8 cellular contexts compared by ENCODE assay signal in genomic region chr4:13548059-13548983, GRCh38. TPM values are rescaled to one million over a fixed set of nuclear protein-coding genes. Genes with fewer than 3 reads are reported as not detected.
DNase-seq lines count a peak whose midpoint lies in the region; ATAC-seq and TF ChIP-seq lines count a peak whose summit lies in the region.

No MANE protein-coding gene starts in this region.

- H3K4me3 ChIP-seq in HL-60 (replicated peaks; ENCODE audit: insufficient read depth, low read length) (peak overlapping the region; percentile 54; the same call in 1 of the 2 replicates), adipocyte (ENCODE audit: low read length) (peak overlapping the region; percentile 85)

- no peaks in the 10 kb centered on the region for H3K36me3 ChIP-seq in adipocyte (ENCODE audit: control insufficient read depth, insufficient read depth, low read length, severe bottlenecking)

- H3K4me3 Mint-ChIP-seq in neural crest cell: peak overlapping the region; percentile 71

- TF ChIP-seq CTCF in HL-60 (IDR thresholded peaks at IDR 0.05; ENCODE audit: insufficient read depth, low read length) (no peak), neural crest cell (conservative IDR thresholded peaks at IDR 0.05) (no peak)

- H3K4me1 ChIP-seq in adipocyte (ENCODE audit: control insufficient read depth, insufficient read depth, low read length): peaks cover 14% of the 10 kb centered on the region

- H3K27me3 Mint-ChIP-seq in neural crest cell (ENCODE audit: low read depth): peaks cover 84% of the 10 kb centered on the region

- peaks cover 37% of the 10 kb centered on the region for H3K27me3 ChIP-seq in HL-60 (ENCODE audit: insufficient read depth, poor library complexity, severe bottlenecking)
- peaks cover 46% of the 10 kb centered on the region for H3K27me3 ChIP-seq in adipocyte (replicated peaks; ENCODE audit: control insufficient read depth, insufficient read depth, low read length)

- DNase-seq in ELR (ENCODE audit: low read depth): peak; percentile 59
- no peak for DNase-seq in HL-60 (ENCODE audit: low read depth in 1 of 2, low spot score in 1 of 2)
- no peak for DNase-seq in adipocyte (ENCODE audit: low read depth)
- no peak for DNase-seq in neural crest cell (ENCODE audit: low read depth, low spot score)
- no peak for DNase-seq in NCI-H1694 (lab: John Stamatoyannopoulos, UW)
- no peak for DNase-seq in amniotic stem cell (lab: John Stamatoyannopoulos, UW)

- H3K36me3 Mint-ChIP-seq in neural crest cell (ENCODE audit: low read depth): no peaks in the 10 kb centered on the region

- H3K4me1 Mint-ChIP-seq in neural crest cell: peaks cover 33% of the 10 kb centered on the region

- peaks cover 6% of the 10 kb centered on the region for H3K9me3 Mint-ChIP-seq in neural crest cell

- no peak overlapping the region for H3K27ac ChIP-seq in HL-60 (replicated peaks)

- no peak overlapping the region for H3K9ac ChIP-seq in adipocyte (ENCODE audit: low read length)

- ATAC-seq in HG02885 (IDR thresholded peaks at IDR 0.05; ENCODE audit: poor library complexity, unreplicated experiment) (no peak), HG02798 (IDR thresholded peaks at IDR 0.05; ENCODE audit: poor library complexity, unreplicated experiment) (no peak)

- no peak overlapping the region for H3K27ac Mint-ChIP-seq in neural crest cell (ENCODE audit: unreplicated experiment)

- peaks cover 23% of the 10 kb centered on the region for H3K9me3 ChIP-seq in adipocyte (ENCODE audit: control insufficient read depth, low read length)

RNA-seq across cellular contexts. Expression of gene NKX3-2, which starts 4.0 kb away (rescaled TPM):
- total RNA-seq in neural crest cell: 3.3 and 4.0 TPM in 2 replicates
